In the genomic region with DNA sequence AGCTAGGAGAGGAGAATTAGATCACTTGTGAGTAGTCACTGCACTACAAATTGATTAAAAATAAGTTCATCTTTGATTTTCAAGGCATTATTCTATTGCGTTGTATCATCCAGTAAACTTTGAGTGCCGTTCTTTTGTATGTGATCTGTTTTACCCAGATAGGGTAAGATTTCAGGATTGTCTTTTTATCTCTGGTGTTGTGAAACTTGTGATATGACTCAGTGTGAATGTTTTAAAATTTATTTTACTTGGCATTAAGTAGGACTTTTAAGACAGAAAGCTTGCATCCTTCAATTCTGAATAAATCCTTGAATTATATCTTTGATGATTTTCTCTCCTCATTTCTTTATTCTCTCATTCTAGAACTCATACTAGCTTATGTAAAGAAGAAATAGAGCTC, we compare ENCODE assay signal across 16 cellular contexts.
A peak's percentile ranks its signal among the peaks of the same experiment; 100 is the strongest.
DNase-seq lines count a peak whose midpoint lies in the region; ATAC-seq, FAIRE-seq and TF ChIP-seq lines count a peak whose summit lies in the region.
"Had no signal": no experiment of that assay in that cellular context is flagged by ENCODE, and none has a peak within 500 bp of the region (broad histone marks: within the 10 kb centered on the region; RNA-seq: fewer than 3 reads in every experiment).

No MANE protein-coding gene starts in this region.

- no TSS peak for BruUV-seq in MCF 10A (replicated peaks; lab: Mats Ljungman, UMichigan)
- BruUV-seq in mammary epithelial cell (replicated peaks; lab: Mats Ljungman, UMichigan), result no TSS peak

- WGBS in mammary epithelial cell (ENCODE audit: low coverage, missing lambda C conversion rate), result 100% methylated on average over 2 of the region's 2 CpGs

- H3K4me1 Mint-ChIP-seq in MCF 10A (ENCODE audit: insufficient read depth, unreplicated experiment), result peaks cover 21% of the 10 kb centered on the region
- H3K4me1 Mint-ChIP-seq in natural killer cell treated with Interleukin-12 subunit alpha and Interleukin-12 subunit beta and Interleukin-15 and Interleukin-18, amount 100 ng/mL, for 72 hours (ENCODE audit: low read depth in 2 of 2), result no peaks in the 10 kb centered on the region

- POLR2A ChIA-PET in MCF 10A (lab: Yijun Ruan, JAX), result interaction anchor here (0.7 to 1.4 kb wide), 4 partner anchors 9 to 238 kb away, joined by 3 read pairs; no protein-coding TSS in a partner anchor

- no peak overlapping the region for H3K4me2 ChIP-seq in mammary epithelial cell (ENCODE audit: insufficient read depth, low read depth, low read length)
- H3K4me2 ChIP-seq: BLaER1 treated with 17β-estradiol and CSF1 and Interleukin-3, amounts not matched to agents 10 nM and 100 nM had no signal

- no peaks in the 10 kb centered on the region for H3K27me3 ChIP-seq in mammary epithelial cell (ENCODE audit: insufficient read depth, low read length)
- H3K27me3 ChIP-seq: BLaER1 treated with 17β-estradiol and CSF1 and Interleukin-3, amounts not matched to agents 10 nM and 100 nM had no signal

- H3K4me3 ChIP-seq in mammary epithelial cell (replicated peaks in 1 of 3; ENCODE audit: insufficient read depth in 1 of 3, low read depth in 2 of 3, low read length in 3 of 3), result no peak overlapping the region
- no peak overlapping the region for H3K4me3 ChIP-seq in epithelial cell of esophagus (ENCODE audit: low read length)
- H3K4me3 ChIP-seq: BLaER1 treated with 17β-estradiol and CSF1 and Interleukin-3, amounts not matched to agents 10 nM and 100 nM; HAP-1 had no signal

- no peaks in the 10 kb centered on the region for H4K20me1 ChIP-seq in mammary epithelial cell (ENCODE audit: insufficient read depth, low read length)
- H4K20me1 ChIP-seq: BLaER1 treated with 17β-estradiol and CSF1 and Interleukin-3, amounts not matched to agents 10 nM and 100 nM had no signal

- no peaks in the 10 kb centered on the region for H3K79me2 ChIP-seq in mammary epithelial cell (ENCODE audit: insufficient read depth, low read length)

- no peaks in the 10 kb centered on the region for H3K27me3 Mint-ChIP-seq in MCF 10A (ENCODE audit: insufficient read depth, unreplicated experiment)
- H3K27me3 Mint-ChIP-seq in natural killer cell treated with Interleukin-12 subunit alpha and Interleukin-12 subunit beta and Interleukin-15 and Interleukin-18, amount 100 ng/mL, for 72 hours, result no peaks in the 10 kb centered on the region

- no peak overlapping the region for H3K4me3 Mint-ChIP-seq in MCF 10A (ENCODE audit: unreplicated experiment)
- no peak overlapping the region for H3K4me3 Mint-ChIP-seq in natural killer cell treated with Interleukin-12 subunit alpha and Interleukin-12 subunit beta and Interleukin-15 and Interleukin-18, amount 100 ng/mL, for 72 hours

- DNase-seq in MCF 10A (ENCODE audit: unreplicated experiment) (peak; percentile 38), mammary epithelial cell (no peak), epithelial cell of esophagus (ENCODE audit: low read depth) (peak; percentile 10), stromal cell of bone marrow (ENCODE audit: low read depth) (peak; percentile 43), substantia nigra (lab: John Stamatoyannopoulos, UW) (no peak), RCC 7860 (ENCODE audit: low spot score) (no peak)
- no peak for DNase-seq in natural killer cell treated with Interleukin-12 subunit alpha and Interleukin-12 subunit beta and Interleukin-15 and Interleukin-18, amount 100 ng/mL, for 72 hours (ENCODE audit: low spot score)
- DNase-seq: DMS 273 treated with DMSO at 0.1 percent for 48 hours, NCI-H1436 treated with DMSO at 0.1 percent for 48 hours, NCI-H2107, NCI-H345, NCI-H69 had no signal

- peak; percentile 88 for FAIRE-seq in islet of Langerhans (lab: Jason Lieb, UNC)
- FAIRE-seq in RCC 7860 (lab: Jason Lieb, UNC), result no peak

- dilution Hi-C loops in mammary epithelial cell (cut with HindIII; ENCODE audit: low sequenced_read_pairs), result no loop called here

- ATAC-seq in natural killer cell treated with Interleukin-12 subunit alpha and Interleukin-12 subunit beta and Interleukin-15 and Interleukin-18, amount 100 ng/mL, for 72 hours, result no peak

- peak overlapping the region; percentile 63 for H3K27ac Mint-ChIP-seq in MCF 10A (ENCODE audit: low read depth, unreplicated experiment)
- H3K27ac Mint-ChIP-seq in natural killer cell treated with Interleukin-12 subunit alpha and Interleukin-12 subunit beta and Interleukin-15 and Interleukin-18, amount 100 ng/mL, for 72 hours, result no peak overlapping the region

- no peaks in the 10 kb centered on the region for H3K4me1 ChIP-seq in mammary epithelial cell (ENCODE audit: insufficient read depth, low read length)
- H3K4me1 ChIP-seq: BLaER1 treated with 17β-estradiol and CSF1 and Interleukin-3, amounts not matched to agents 10 nM and 100 nM; HAP-1 had no signal

- no peaks in the 10 kb centered on the region for H3K36me3 Mint-ChIP-seq in MCF 10A (ENCODE audit: insufficient read depth, unreplicated experiment)
- H3K36me3 Mint-ChIP-seq in natural killer cell treated with Interleukin-12 subunit alpha and Interleukin-12 subunit beta and Interleukin-15 and Interleukin-18, amount 100 ng/mL, for 72 hours, result peaks cover 12% of the 10 kb centered on the region

- H3K27ac ChIP-seq in mammary epithelial cell (ENCODE audit: insufficient read depth, low read depth, low read length) (no peak overlapping the region), substantia nigra (ENCODE audit: low read depth, low read length, poor library complexity, severe bottlenecking) (no peak overlapping the region)
- H3K27ac ChIP-seq: 22Rv1; BLaER1 treated with 17β-estradiol and CSF1 and Interleukin-3, amounts not matched to agents 10 nM and 100 nM had no signal

- no peaks in the 10 kb centered on the region for H3K9me3 Mint-ChIP-seq in MCF 10A (ENCODE audit: unreplicated experiment)
- peaks cover 20% of the 10 kb centered on the region for H3K9me3 Mint-ChIP-seq in natural killer cell treated with Interleukin-12 subunit alpha and Interleukin-12 subunit beta and Interleukin-15 and Interleukin-18, amount 100 ng/mL, for 72 hours

- no peak overlapping the region for H2AFZ ChIP-seq in mammary epithelial cell (ENCODE audit: low read depth, low read length)

- intact Hi-C loops in MCF 10A (cut with micrococcal nuclease) (no loop called here), mammary epithelial cell (cut with micrococcal nuclease) (no loop called here)

- H3K9me3 ChIP-seq in mammary epithelial cell (replicated peaks; ENCODE audit: insufficient read depth, low read length), result no peaks in the 10 kb centered on the region
- H3K9me3 ChIP-seq: HAP-1 had no signal

- H3K9ac ChIP-seq in mammary epithelial cell (ENCODE audit: insufficient read depth, low read length), result no peak overlapping the region
- H3K9ac ChIP-seq: BLaER1 treated with 17β-estradiol and CSF1 and Interleukin-3, amounts not matched to agents 10 nM and 100 nM had no signal

- H3K36me3 ChIP-seq in mammary epithelial cell (ENCODE audit: insufficient read depth, low read length), result no peaks in the 10 kb centered on the region
- H3K36me3 ChIP-seq: BLaER1 treated with 17β-estradiol and CSF1 and Interleukin-3, amounts not matched to agents 10 nM and 100 nM; HAP-1 had no signal

- in situ Hi-C loops in mammary epithelial cell (cut with MboI; ENCODE audit: low sequenced_read_pairs in 2 of 2), result no loop called here

- no peak for TF ChIP-seq CTCF in MCF 10A (IDR thresholded peaks at IDR 0.05; ENCODE audit: unreplicated experiment)
- no peak for TF ChIP-seq CTCF in mammary epithelial cell (conservative IDR thresholded peaks at IDR 0.05 in 1 of 2, IDR thresholded peaks at IDR 0.05 in 1 of 2; ENCODE audit: extremely low read depth in 1 of 2, insufficient read depth in 1 of 2, low read depth in 1 of 2, low read length in 2 of 2)
- no peak for TF ChIP-seq CTCF in epithelial cell of esophagus (IDR thresholded peaks at IDR 0.05; ENCODE audit: insufficient read depth, low read depth, low read length, missing control alignments)

- CTCF ChIA-PET in MCF 10A (lab: Yijun Ruan, JAX) (no interaction called here), mammary epithelial cell (lab: Charles Lee; ENCODE audit: low non-redundant PET) (no interaction called here)

Comparison
In these comparisons a context has a peak if more than half of its experiments do, and no peak if none do; other contexts are left out.
1. DNase-seq: peak in MCF 10A (single experiment), epithelial cell of esophagus (single experiment) and stromal cell of bone marrow (single experiment); none in mammary epithelial cell (single experiment), substantia nigra (0 of 49), RCC 7860 (single experiment) and natural killer cell treated with Interleukin-12 subunit alpha and Interleukin-12 subunit beta and Interleukin-15 and Interleukin-18, amount 100 ng/mL, for 72 hours (single experiment).